Comparison of ENCODE assay signal across 8 cellular contexts in genomic region chr7:21355406-21355874, GRCh38.
DNase-seq lines count a peak whose midpoint lies in the region; ATAC-seq and TF ChIP-seq lines count a peak whose summit lies in the region.

No MANE protein-coding gene starts in this region.

- no peaks in the 10 kb centered on the region for H3K36me3 Mint-ChIP-seq in stimulated activated memory B cell treated with anti-CD40 and anti-IgM and Interleukin-4, amounts not matched to agents 10 μg/mL and 1 μg/mL and 100 μg/mL, for 72 hours

- ATAC-seq in GM21529 (IDR thresholded peaks at IDR 0.05; ENCODE audit: unreplicated experiment) (peak; percentile 84), left lobe of liver (no peak)
- ATAC-seq in stimulated activated memory B cell treated with anti-CD40 and anti-IgM and Interleukin-4, amounts not matched to agents 10 μg/mL and 1 μg/mL and 100 μg/mL, for 72 hours = peak; percentile 91

- H3K27me3 Mint-ChIP-seq in stimulated activated memory B cell treated with anti-CD40 and anti-IgM and Interleukin-4, amounts not matched to agents 10 μg/mL and 1 μg/mL and 100 μg/mL, for 72 hours = no peaks in the 10 kb centered on the region

- peaks cover 22% of the 10 kb centered on the region for H4K20me1 ChIP-seq in Karpas-422 (ENCODE audit: insufficient read depth, low read depth, low read length)

- no peak overlapping the region for H3K4me2 ChIP-seq in Karpas-422 (ENCODE audit: low read depth, low read length, poor library complexity, severe bottlenecking)

- peak overlapping the region; percentile 81 for H3K27ac Mint-ChIP-seq in stimulated activated memory B cell treated with anti-CD40 and anti-IgM and Interleukin-4, amounts not matched to agents 10 μg/mL and 1 μg/mL and 100 μg/mL, for 72 hours

- no peaks in the 10 kb centered on the region for H3K79me2 ChIP-seq in Karpas-422 (ENCODE audit: low read length)

- H3K27ac ChIP-seq in Karpas-422 (ENCODE audit: low read length) = no peak overlapping the region

- H3K36me3 ChIP-seq in Karpas-422 (ENCODE audit: insufficient read depth, low read length) = no peaks in the 10 kb centered on the region

- peaks cover 61% of the 10 kb centered on the region for H3K4me1 Mint-ChIP-seq in stimulated activated memory B cell treated with anti-CD40 and anti-IgM and Interleukin-4, amounts not matched to agents 10 μg/mL and 1 μg/mL and 100 μg/mL, for 72 hours

- no peaks in the 10 kb centered on the region for H3K27me3 ChIP-seq in Karpas-422 (ENCODE audit: low read length)

- peak; percentile 97 for DNase-seq in GM12864 (ENCODE audit: low read depth)
- peak; percentile 85 for DNase-seq in Karpas-422
- peak; percentile 38 for DNase-seq in activated gamma-delta T cell treated with anti-CD3 and anti-CD28 coated beads, Interleukin-2, amount 50 U/mL, for 16 hours (ENCODE audit: low read depth)
- DNase-seq in left lobe of liver (ENCODE audit: low spot score) = no peak
- DNase-seq in NCI-H748 (lab: John Stamatoyannopoulos, UW; ENCODE audit: unreplicated experiment) = no peak
- DNase-seq in NCI-H2196 treated with DMSO at 0.1 percent for 48 hours (lab: John Stamatoyannopoulos, UW; ENCODE audit: unreplicated experiment) = no peak

- H3K4me3 Mint-ChIP-seq in stimulated activated memory B cell treated with anti-CD40 and anti-IgM and Interleukin-4, amounts not matched to agents 10 μg/mL and 1 μg/mL and 100 μg/mL, for 72 hours = no peak overlapping the region

- no peaks in the 10 kb centered on the region for H3K9me3 Mint-ChIP-seq in stimulated activated memory B cell treated with anti-CD40 and anti-IgM and Interleukin-4, amounts not matched to agents 10 μg/mL and 1 μg/mL and 100 μg/mL, for 72 hours

- H3K4me1 ChIP-seq in Karpas-422 (ENCODE audit: low read length) = peaks cover 32% of the 10 kb centered on the region

- no peak overlapping the region for H2AFZ ChIP-seq in Karpas-422 (ENCODE audit: low read length)

- TF ChIP-seq CTCF in GM12864 (IDR thresholded peaks at IDR 0.05; ENCODE audit: low read depth, low read length, missing control alignments) = no peak

- H3K9ac ChIP-seq in Karpas-422 (ENCODE audit: low read length) = no peak overlapping the region

- no peaks in the 10 kb centered on the region for H3K9me3 ChIP-seq in Karpas-422 (ENCODE audit: low read length)

- H3K9me2 ChIP-seq in Karpas-422 (replicated peaks; ENCODE audit: insufficient read depth, low read length) = no peaks in the 10 kb centered on the region

- H3K4me3 ChIP-seq in GM12864 (ENCODE audit: low read depth, low read length) (no peak overlapping the region), Karpas-422 (ENCODE audit: low read length) (no peak overlapping the region)

Comparison
In these comparisons a context has a peak if more than half of its experiments do, and no peak if none do; other contexts are left out.
1. DNase-seq: peak in GM12864 (single experiment), Karpas-422 (single experiment) and activated gamma-delta T cell treated with anti-CD3 and anti-CD28 coated beads, Interleukin-2, amount 50 U/mL, for 16 hours (single experiment); none in left lobe of liver (single experiment), NCI-H748 (single experiment) and NCI-H2196 treated with DMSO at 0.1 percent for 48 hours (single experiment).